Comparison of ENCODE assay signal across 20 cellular contexts in the genomic region with DNA sequence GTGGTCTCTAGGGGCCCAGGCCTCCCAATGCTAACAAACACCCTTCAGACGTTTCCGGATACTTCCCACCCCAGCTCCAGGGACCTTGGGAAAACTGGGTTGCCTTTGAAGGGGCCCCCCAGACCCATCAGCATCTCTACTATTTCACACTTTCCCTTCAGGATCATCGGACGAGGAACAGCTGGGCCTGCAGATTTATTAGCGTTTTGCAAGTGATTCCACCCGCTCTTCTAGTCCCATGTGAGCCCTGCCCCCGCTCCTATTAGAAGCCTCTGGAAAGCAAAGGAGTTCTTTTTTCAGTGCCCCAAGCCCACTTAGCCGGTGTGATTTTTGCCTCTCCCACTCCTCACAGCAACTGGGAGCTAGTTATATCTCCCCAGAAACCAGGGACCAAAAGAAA.
"Had no signal": no experiment of that assay in that cellular context is flagged by ENCODE, and none has a peak within 500 bp of the region (broad histone marks: within the 10 kb centered on the region; RNA-seq: fewer than 3 reads in every experiment).

No MANE protein-coding gene starts in this region.

- H3K4me3 ChIP-seq: esophagus squamous epithelium, lower lobe of right lung, prostate gland, stomach, testis, upper lobe of right lung had no signal

- H3K27me3 Mint-ChIP-seq: activated CD4-positive, alpha-beta memory T cell treated with anti-CD3 and anti-CD28 coated beads for 36 hours had no signal

- ATAC-seq: lower lobe of right lung, right cardiac atrium, upper lobe of right lung had no signal

- H3K9me3 ChIP-seq: esophagus squamous epithelium, lower lobe of right lung, prostate gland, stomach, testis, upper lobe of right lung had no signal

- DNase-seq: activated B cell treated with CpG ODN at 0.5 μM for 24 hours; activated CD4-positive, alpha-beta memory T cell treated with anti-CD3 and anti-CD28 coated beads for 36 hours; activated CD4-positive, alpha-beta T cell treated with anti-CD3 and anti-CD28 coated beads for 4 hours; activated T-cell treated with anti-CD3 and anti-CD28 coated beads for 4 hours; dermis blood vessel endothelial cell; effector memory CD4-positive, alpha-beta T cell; esophagus squamous epithelium; left cardiac atrium; lower lobe of right lung; midbrain; small intestine; stimulated activated CD4-positive, alpha-beta T cell treated with anti-CD3 and anti-CD28 coated beads, Interleukin-15, amount 100 ng/mL, for 24 hours; stimulated activated CD4-positive, alpha-beta T cell treated with anti-CD3 and anti-CD28 coated beads, Interleukin-2, amount 100 ng/mL, for 48 hours; stomach; testis; upper lobe of right lung had no signal

- H3K36me3 ChIP-seq: esophagus squamous epithelium, lower lobe of right lung, prostate gland, stomach, upper lobe of right lung had no signal

- H3K27ac ChIP-seq: esophagus squamous epithelium, lower lobe of right lung, prostate gland, stomach, testis, upper lobe of right lung had no signal

- H3K4me1 ChIP-seq: lower lobe of right lung, prostate gland, testis, upper lobe of right lung had no signal

- H3K9me3 Mint-ChIP-seq: activated B cell treated with CpG ODN at 0.5 μM for 24 hours; activated CD4-positive, alpha-beta memory T cell treated with anti-CD3 and anti-CD28 coated beads for 36 hours; T-helper 2 cell treated with Interferon-gamma antibody and Interleukin-4, amounts not matched to agents 5 μg/mL and 100 μg/mL, for 36 hours had no signal

- H3K4me1 Mint-ChIP-seq: activated B cell treated with CpG ODN at 0.5 μM for 24 hours had no signal

- H3K27me3 ChIP-seq: esophagus squamous epithelium, stomach, testis, upper lobe of right lung had no signal

- H3K27ac Mint-ChIP-seq: activated B cell treated with CpG ODN at 0.5 μM for 24 hours; activated CD4-positive, alpha-beta memory T cell treated with anti-CD3 and anti-CD28 coated beads for 36 hours; activated naive CD8-positive, alpha-beta T cell; T-helper 2 cell treated with Interferon-gamma antibody and Interleukin-4, amounts not matched to agents 5 μg/mL and 100 μg/mL, for 36 hours had no signal

- H3K36me3 Mint-ChIP-seq: activated CD4-positive, alpha-beta memory T cell treated with anti-CD3 and anti-CD28 coated beads for 36 hours; activated naive CD8-positive, alpha-beta T cell had no signal

- H3K4me3 Mint-ChIP-seq: activated B cell treated with CpG ODN at 0.5 μM for 24 hours; activated CD4-positive, alpha-beta memory T cell treated with anti-CD3 and anti-CD28 coated beads for 36 hours; activated naive CD8-positive, alpha-beta T cell; T-helper 2 cell treated with Interferon-gamma antibody and Interleukin-4, amounts not matched to agents 5 μg/mL and 100 μg/mL, for 36 hours had no signal
